31 cellular contexts compared by ENCODE assay signal in genomic region chr10:114930320-114930719, GRCh38.
"Had no signal": no experiment of that assay in that cellular context is flagged by ENCODE, and none has a peak within 500 bp of the region (broad histone marks: within the 10 kb centered on the region; RNA-seq: fewer than 3 reads in every experiment).

No MANE protein-coding gene starts in this region.

- H3K4me3 Mint-ChIP-seq: activated CD4-positive, alpha-beta T cell treated with anti-CD3 and anti-CD28 coated beads for 36 hours; activated naive CD4-positive, alpha-beta T cell treated with anti-CD3 and anti-CD28 coated beads for 36 hours; activated naive CD8-positive, alpha-beta T cell treated with anti-CD3 and anti-CD28 coated beads for 36 hours; activated T-helper 1 cell treated with anti-CD3 and anti-CD28 coated beads, Interleukin-12 subunit alpha, Interleukin-12 subunit beta, Interleukin-2, Interleukin-4 antibody, amounts not matched to agents 30 ng/mL and 10 ng/mL and 1 ng/mL, durations not matched to agents 14 hours and 24 hours and 36 hours; dendritic cell treated with granulocyte-macrophage colony-stimulating factor and Interleukin-4, amounts not matched to agents 40 ng/mL and 50 ng/mL, for 4 days; naive B cell; stimulated activated effector memory CD8-positive, alpha-beta T cell treated with anti-CD3 and anti-CD28 coated beads, Interleukin-12 subunit alpha, Interleukin-12 subunit beta, amount 100 ng/mL, for 72 hours; stimulated activated naive CD8-positive, alpha-beta T cell treated with anti-CD3 and anti-CD28 coated beads, Interleukin-15, Interleukin-2, amounts not matched to agents 100 ng/mL and 50 ng/mL, for 24 hours; T-helper 2 cell treated with Interferon-gamma antibody and Interleukin-4, amounts not matched to agents 5 μg/mL and 100 μg/mL, for 36 hours had no signal

- H3K27ac Mint-ChIP-seq: activated CD4-positive, alpha-beta T cell treated with anti-CD3 and anti-CD28 coated beads for 36 hours; activated naive CD4-positive, alpha-beta T cell treated with anti-CD3 and anti-CD28 coated beads for 36 hours; activated naive CD8-positive, alpha-beta T cell treated with anti-CD3 and anti-CD28 coated beads for 36 hours; activated T-helper 1 cell treated with anti-CD3 and anti-CD28 coated beads, Interleukin-12 subunit alpha, Interleukin-12 subunit beta, Interleukin-2, Interleukin-4 antibody, amounts not matched to agents 30 ng/mL and 10 ng/mL and 1 ng/mL, durations not matched to agents 14 hours and 24 hours and 36 hours; dendritic cell treated with granulocyte-macrophage colony-stimulating factor and Interleukin-4, amounts not matched to agents 40 ng/mL and 50 ng/mL, for 4 days; naive B cell; progenitor cell of endocrine pancreas; stimulated activated effector memory CD8-positive, alpha-beta T cell treated with anti-CD3 and anti-CD28 coated beads, Interleukin-12 subunit alpha, Interleukin-12 subunit beta, amount 100 ng/mL, for 72 hours; stimulated activated naive CD8-positive, alpha-beta T cell treated with anti-CD3 and anti-CD28 coated beads, Interleukin-15, Interleukin-2, amounts not matched to agents 100 ng/mL and 50 ng/mL, for 24 hours; T-helper 2 cell treated with Interferon-gamma antibody and Interleukin-4, amounts not matched to agents 5 μg/mL and 100 μg/mL, for 36 hours had no signal

- ATAC-seq: activated CD4-positive, alpha-beta T cell treated with anti-CD3 and anti-CD28 coated beads for 36 hours; left lung; lower lobe of right lung; mucosa of descending colon; right lobe of liver; stimulated activated effector memory CD8-positive, alpha-beta T cell treated with anti-CD3 and anti-CD28 coated beads, Interleukin-12 subunit alpha, Interleukin-12 subunit beta, amount 100 ng/mL, for 72 hours had no signal

- H3K36me3 ChIP-seq: adrenal gland, breast epithelium, esophagus muscularis mucosa, left lung, lower lobe of right lung, ovary, right lobe of liver, thoracic aorta, upper lobe of left lung, vagina had no signal

- H3K27me3 ChIP-seq: adrenal gland, breast epithelium, esophagus muscularis mucosa, left lung, ovary, right lobe of liver, upper lobe of left lung, vagina had no signal

- DNase-seq: activated CD4-positive, alpha-beta T cell treated with anti-CD3 and anti-CD28 coated beads for 36 hours; activated CD4-positive, CD25-positive, alpha-beta regulatory T cell; activated effector memory CD4-positive, alpha-beta T cell treated with anti-CD3 and anti-CD28 coated beads, Interleukin-2, amount 50 U/mL, for 16 hours; activated naive CD4-positive, alpha-beta T cell treated with anti-CD3 and anti-CD28 coated beads for 36 hours; activated naive CD8-positive, alpha-beta T cell treated with anti-CD3 and anti-CD28 coated beads for 36 hours; activated T-cell treated with anti-CD3 and anti-CD28 coated beads, Interleukin-2, amount 50 U/mL, for 1 hour; adrenal gland; aorta; central memory CD4-positive, alpha-beta T cell; effector CD4-positive, alpha-beta T cell; left lung; lower lobe of right lung; mesenchymal stem cell; mucosa of descending colon; naive B cell; ovary; right lobe of liver; stimulated activated CD4-positive, alpha-beta T cell treated with anti-CD3 and anti-CD28 coated beads, Interleukin-12 subunit alpha, Interleukin-12 subunit beta, amount 100 ng/mL, for 4 hours; stimulated activated CD4-positive, alpha-beta T cell treated with anti-CD3 and anti-CD28 coated beads, Interleukin-4, amount 100 ng/mL, for 24 hours; upper lobe of left lung had no signal

- H3K27me3 Mint-ChIP-seq: progenitor cell of endocrine pancreas had no signal

- H3K27ac ChIP-seq: adrenal gland, breast epithelium, esophagus muscularis mucosa, left lung, lower lobe of right lung, ovary, right lobe of liver, skin epidermis, thoracic aorta, upper lobe of left lung, vagina had no signal

- H3K9me3 Mint-ChIP-seq: dendritic cell treated with granulocyte-macrophage colony-stimulating factor and Interleukin-4, amounts not matched to agents 40 ng/mL and 50 ng/mL, for 4 days; stimulated activated effector memory CD8-positive, alpha-beta T cell treated with anti-CD3 and anti-CD28 coated beads, Interleukin-12 subunit alpha, Interleukin-12 subunit beta, amount 100 ng/mL, for 72 hours had no signal

- H3K36me3 Mint-ChIP-seq: activated naive CD8-positive, alpha-beta T cell treated with anti-CD3 and anti-CD28 coated beads for 36 hours; stimulated activated effector memory CD8-positive, alpha-beta T cell treated with anti-CD3 and anti-CD28 coated beads, Interleukin-12 subunit alpha, Interleukin-12 subunit beta, amount 100 ng/mL, for 72 hours had no signal

- H3K9me3 ChIP-seq: adrenal gland, breast epithelium, esophagus muscularis mucosa, lower lobe of right lung, mucosa of descending colon, ovary, right lobe of liver, thoracic aorta, upper lobe of left lung, vagina had no signal

- H3K4me3 ChIP-seq: adrenal gland, breast epithelium, esophagus muscularis mucosa, left lung, lower lobe of right lung, mucosa of descending colon, ovary, right lobe of liver, skin epidermis, thoracic aorta, upper lobe of left lung, vagina had no signal

- H3K4me1 ChIP-seq: breast epithelium, left lung, lower lobe of right lung, right lobe of liver, upper lobe of left lung, vagina had no signal
